18 cellular contexts compared by ENCODE assay signal in genomic region chr15:47461560-47462175, GRCh38.
DNase-seq lines count a peak whose midpoint lies in the region; ATAC-seq and TF ChIP-seq lines count a peak whose summit lies in the region.
"Had no signal": no experiment of that assay in that cellular context is flagged by ENCODE, and none has a peak within 500 bp of the region (broad histone marks: within the 10 kb centered on the region; RNA-seq: fewer than 3 reads in every experiment).

No MANE protein-coding gene starts in this region.

- H3K36me3 Mint-ChIP-seq in natural killer cell, result peaks cover 10% of the 10 kb centered on the region
- peaks cover 4% of the 10 kb centered on the region for H3K36me3 Mint-ChIP-seq in natural killer cell treated with Interleukin-12 subunit alpha and Interleukin-12 subunit beta and Interleukin-15 and Interleukin-18, amount 100 ng/mL, for 72 hours
- H3K36me3 Mint-ChIP-seq in glutamatergic neuron (ENCODE audit: unreplicated experiment), result peaks cover 9% of the 10 kb centered on the region
- H3K36me3 Mint-ChIP-seq: CD4-positive, CD25-positive, alpha-beta regulatory T cell had no signal

- no peaks in the 10 kb centered on the region for H3K36me3 ChIP-seq in brain microvascular endothelial cell (replicated peaks)
- H3K36me3 ChIP-seq: Peyer's patch had no signal

- H3K27me3 ChIP-seq in brain microvascular endothelial cell (replicated peaks), result no peaks in the 10 kb centered on the region
- H3K27me3 ChIP-seq: Peyer's patch had no signal

- intact Hi-C loops in natural killer cell (cut with micrococcal nuclease), result no loop called here

- TF ChIP-seq CTCF in natural killer cell (IDR thresholded peaks at IDR 0.05), result no peak
- no peak for TF ChIP-seq CTCF in brain microvascular endothelial cell (IDR thresholded peaks at IDR 0.05; ENCODE audit: low read depth, low read length, missing control alignments)
- no peak for TF ChIP-seq CTCF in glutamatergic neuron (IDR thresholded peaks at IDR 0.05; ENCODE audit: partially characterized antibody, unreplicated experiment)

- DNase-seq in natural killer cell, result no peak
- no peak for DNase-seq in natural killer cell treated with Interleukin-12 subunit alpha and Interleukin-12 subunit beta and Interleukin-15 and Interleukin-18, amount 100 ng/mL, for 72 hours (ENCODE audit: low spot score)
- peak; percentile 71 for DNase-seq in brain microvascular endothelial cell
- no peak for DNase-seq in glutamatergic neuron
- DNase-seq in inferior parietal cortex (ENCODE audit: extremely low spot score), result no peak
- no peak for DNase-seq in COR-L47 (lab: John Stamatoyannopoulos, UW)
- no peak for DNase-seq in NK-92 (lab: John Stamatoyannopoulos, UW; ENCODE audit: unreplicated experiment)
- DNase-seq: CD4-positive, CD25-positive, alpha-beta regulatory T cell; HCEC 1CT; NCI-H1048; NCI-H510A treated with DMSO at 0.1 percent for 48 hours; Peyer's patch; Right ventricle myocardium superior had no signal

- H3K4me1 Mint-ChIP-seq in natural killer cell (peaks cover 14 to 31% of the 10 kb centered on the region in 2 donors), glutamatergic neuron (ENCODE audit: low read depth, unreplicated experiment) (peaks cover 44% of the 10 kb centered on the region)
- peaks cover 8 to 13% of the 10 kb centered on the region in 2 donors for H3K4me1 Mint-ChIP-seq in natural killer cell treated with Interleukin-12 subunit alpha and Interleukin-12 subunit beta and Interleukin-15 and Interleukin-18, amount 100 ng/mL, for 72 hours (ENCODE audit: low read depth in 2 of 2)
- H3K4me1 Mint-ChIP-seq: CD4-positive, CD25-positive, alpha-beta regulatory T cell had no signal

- no peak overlapping the region for H3K4me3 ChIP-seq in brain microvascular endothelial cell (ENCODE audit: low read depth, low read length)
- H3K4me3 ChIP-seq: Peyer's patch, SK-N-MC had no signal

- in situ Hi-C loops in brain microvascular endothelial cell (cut with HindIII; ENCODE audit: low pct_ligation_motif_present, low sequenced_read_pairs), result no loop called here

- peak overlapping the region; percentile 19 for H3K27ac ChIP-seq in brain microvascular endothelial cell
- H3K27ac ChIP-seq: KMS-11, Peyer's patch, SK-N-MC had no signal

- ATAC-seq in natural killer cell, result no peak
- no peak for ATAC-seq in natural killer cell treated with Interleukin-12 subunit alpha and Interleukin-12 subunit beta and Interleukin-15 and Interleukin-18, amount 100 ng/mL, for 72 hours
- no peak for ATAC-seq in GM18511 (IDR thresholded peaks at IDR 0.05; ENCODE audit: unreplicated experiment)
- ATAC-seq: HepG2 had no signal

- peaks cover 7 to 19% of the 10 kb centered on the region in 2 donors for H3K9me3 Mint-ChIP-seq in natural killer cell
- H3K9me3 Mint-ChIP-seq in natural killer cell treated with Interleukin-12 subunit alpha and Interleukin-12 subunit beta and Interleukin-15 and Interleukin-18, amount 100 ng/mL, for 72 hours, result peaks cover 12% of the 10 kb centered on the region
- H3K9me3 Mint-ChIP-seq in glutamatergic neuron (ENCODE audit: unreplicated experiment), result peaks cover 9% of the 10 kb centered on the region

- H3K27ac Mint-ChIP-seq in natural killer cell, result peak overlapping the region; percentile 66 to 85
- peak overlapping the region in 1 of 2 donors; percentile 63 for H3K27ac Mint-ChIP-seq in natural killer cell treated with Interleukin-12 subunit alpha and Interleukin-12 subunit beta and Interleukin-15 and Interleukin-18, amount 100 ng/mL, for 72 hours
- peak overlapping the region; percentile 63 for H3K27ac Mint-ChIP-seq in glutamatergic neuron (ENCODE audit: unreplicated experiment)
- H3K27ac Mint-ChIP-seq: B cell; CD4-positive, CD25-positive, alpha-beta regulatory T cell had no signal

- no peak overlapping the region for H3K4me3 Mint-ChIP-seq in natural killer cell
- H3K4me3 Mint-ChIP-seq in natural killer cell treated with Interleukin-12 subunit alpha and Interleukin-12 subunit beta and Interleukin-15 and Interleukin-18, amount 100 ng/mL, for 72 hours, result no peak overlapping the region
- peak overlapping the region; percentile 2 for H3K4me3 Mint-ChIP-seq in glutamatergic neuron (ENCODE audit: unreplicated experiment)
- H3K4me3 Mint-ChIP-seq: B cell; CD4-positive, CD25-positive, alpha-beta regulatory T cell had no signal

- H3K27me3 Mint-ChIP-seq in natural killer cell (ENCODE audit: low read depth in 2 of 2) (no peaks in the 10 kb centered on the region), glutamatergic neuron (ENCODE audit: unreplicated experiment) (peaks cover 6% of the 10 kb centered on the region)
- H3K27me3 Mint-ChIP-seq in natural killer cell treated with Interleukin-12 subunit alpha and Interleukin-12 subunit beta and Interleukin-15 and Interleukin-18, amount 100 ng/mL, for 72 hours, result no peaks in the 10 kb centered on the region
- H3K27me3 Mint-ChIP-seq: B cell; CD4-positive, CD25-positive, alpha-beta regulatory T cell had no signal
